In the genomic region with DNA sequence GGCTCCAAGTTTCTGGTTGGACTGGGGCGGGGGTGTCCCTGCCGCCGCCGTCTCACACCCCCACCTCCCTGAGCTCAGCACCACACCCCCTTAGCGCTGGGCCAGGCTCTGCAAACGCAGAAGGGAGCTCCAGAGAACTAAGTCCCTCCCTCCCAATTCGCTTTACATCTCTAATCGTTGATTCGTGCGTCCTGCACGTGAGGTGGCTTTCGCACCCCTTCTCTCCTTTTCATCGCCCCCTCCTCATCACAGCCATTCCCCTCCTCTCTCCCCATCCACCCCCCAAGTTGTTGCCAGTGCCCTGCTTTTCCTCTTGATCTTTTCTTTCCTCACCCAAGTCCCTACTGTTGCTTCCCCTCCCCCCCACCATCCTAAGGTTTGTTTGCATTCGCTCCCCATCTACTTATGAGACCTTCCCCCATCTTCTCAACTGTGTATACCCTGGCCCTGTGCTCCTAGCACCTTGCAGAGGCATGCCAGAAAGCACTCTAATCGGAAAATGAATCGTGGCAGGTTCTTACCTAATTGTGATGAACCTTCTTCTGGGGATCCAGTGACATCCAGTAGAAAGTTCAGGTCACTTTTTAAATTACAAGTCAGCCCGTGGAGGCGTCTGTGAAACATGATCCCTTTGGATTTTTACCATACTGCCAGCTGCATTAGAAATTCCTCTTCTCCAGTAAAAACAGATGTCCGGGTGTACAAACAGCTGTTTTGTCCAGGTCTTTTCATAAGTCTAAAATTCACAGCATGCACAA, we compare ENCODE assay signal across 8 cellular contexts. TPM values are rescaled to one million over a fixed set of nuclear protein-coding genes. Genes with fewer than 3 reads are reported as not detected.
DNase-seq lines count a peak whose midpoint lies in the region; ATAC-seq and TF ChIP-seq lines count a peak whose summit lies in the region.

No MANE protein-coding gene starts in this region.

- H3K27me3 ChIP-seq in prostate gland (replicated peaks; ENCODE audit: insufficient read depth), result no peaks in the 10 kb centered on the region

- intact Hi-C loops in activated CD4-positive, alpha-beta T cell treated with anti-CD3 and anti-CD28 coated beads for 36 hours (cut with DNase I, micrococcal nuclease), result loop anchor here (1.0 to 5.0 kb wide), 19 partner anchors 53 to 1411 kb away; partner anchors contain the start of genes SRSF7 (in 2 of the 2), CDC42EP3 (in 1 of the 2), CYP1B1 (in 1 of the 2) and DHX57 (in 1 of the 2)
- intact Hi-C loops in prostate gland (cut with DNase I), result loop anchor here (2.0 to 10.0 kb wide), 3 partner anchors 89 to 220 kb away; no protein-coding TSS in a partner anchor

- peaks cover 5% of the 10 kb centered on the region for H3K36me3 Mint-ChIP-seq in activated CD4-positive, alpha-beta T cell treated with anti-CD3 and anti-CD28 coated beads for 36 hours (ENCODE audit: low read depth)

- H3K4me3 Mint-ChIP-seq in activated CD4-positive, alpha-beta T cell treated with anti-CD3 and anti-CD28 coated beads for 36 hours, result peak overlapping the region; percentile 75

- peak overlapping the region; percentile 77 for H3K27ac Mint-ChIP-seq in activated CD4-positive, alpha-beta T cell treated with anti-CD3 and anti-CD28 coated beads for 36 hours

- H3K27ac ChIP-seq in prostate gland, result peak overlapping the region; percentile 95 to 99

- POLR2A ChIA-PET in activated CD4-positive, alpha-beta T cell treated with anti-CD3 and anti-CD28 coated beads for 36 hours (lab: Charles Lee), result interaction anchor here (0.5 to 1.0 kb wide), 4 partner anchors 97 to 369 kb away, joined by 3 to 5 read pairs (median 3); no protein-coding TSS in a partner anchor

- peaks cover 70% of the 10 kb centered on the region for H3K4me1 Mint-ChIP-seq in activated CD4-positive, alpha-beta T cell treated with anti-CD3 and anti-CD28 coated beads for 36 hours

- peak; percentile 74 for ATAC-seq in activated CD4-positive, alpha-beta T cell treated with anti-CD3 and anti-CD28 coated beads for 36 hours
- ATAC-seq in GM18498 (IDR thresholded peaks at IDR 0.05; ENCODE audit: unreplicated experiment) (no peak), GM19452 (IDR thresholded peaks at IDR 0.05; ENCODE audit: unreplicated experiment) (no peak)

- H3K27me3 Mint-ChIP-seq in activated CD4-positive, alpha-beta T cell treated with anti-CD3 and anti-CD28 coated beads for 36 hours, result no peaks in the 10 kb centered on the region

- CTCF ChIA-PET in activated CD4-positive, alpha-beta T cell treated with anti-CD3 and anti-CD28 coated beads for 36 hours (lab: Charles Lee), result interaction anchor here (1.0 to 1.2 kb wide), 2 partner anchors 87 to 131 kb away, joined by 5 to 7 read pairs; no protein-coding TSS in a partner anchor

- no peak for TF ChIP-seq POLR2A in NB4 (IDR thresholded peaks at IDR 0.05; ENCODE audit: extremely low read depth, insufficient read length)
- no peak for TF ChIP-seq POLR2A in prostate gland (IDR thresholded peaks at IDR 0.05)

- no peaks in the 10 kb centered on the region for H3K36me3 ChIP-seq in prostate gland

- H3K9me3 ChIP-seq in prostate gland, result no peaks in the 10 kb centered on the region

- under 1% methylated on average over 19 of the region's 19 CpGs for WGBS in prostate gland

- DNase-seq in activated CD4-positive, alpha-beta T cell treated with anti-CD3 and anti-CD28 coated beads for 36 hours, result no peak
- DNase-seq in activated CD4-positive, alpha-beta T cell treated with anti-CD3 and anti-CD28 coated beads, Interleukin-2, amount 50 U/mL, for 4 hours, result no peak
- no peak for DNase-seq in NB4 (ENCODE audit: low read depth)
- DNase-seq in foreskin fibroblast, result peak; percentile 66 to 87
- DNase-seq in prostate gland (ENCODE audit: low spot score), result no peak

- H3K4me3 ChIP-seq in NB4 (ENCODE audit: low read depth, low read length) (peak overlapping the region; percentile 67), WI38 (ENCODE audit: low read depth, low read length) (peak overlapping the region; percentile 95), foreskin fibroblast (ENCODE audit: low read depth in 1 of 2, low read length in 2 of 2) (peak overlapping the region; percentile 77 to 87), prostate gland (peak overlapping the region; percentile 87 to 99)

- H3K4me1 ChIP-seq in prostate gland (replicated peaks), result no peaks in the 10 kb centered on the region

- TF ChIP-seq CTCF in NB4 (IDR thresholded peaks at IDR 0.05; ENCODE audit: low read depth, low read length), result no peak
- no peak for TF ChIP-seq CTCF in WI38 (IDR thresholded peaks at IDR 0.05; ENCODE audit: low read depth, low read length)
- no peak for TF ChIP-seq CTCF in foreskin fibroblast (IDR thresholded peaks at IDR 0.05; ENCODE audit: low read depth, low read length)
- TF ChIP-seq CTCF in prostate gland (IDR thresholded peaks at IDR 0.05), result no peak

- H3K9me3 Mint-ChIP-seq in activated CD4-positive, alpha-beta T cell treated with anti-CD3 and anti-CD28 coated beads for 36 hours (ENCODE audit: low read depth), result no peaks in the 10 kb centered on the region

RNA-seq across cellular contexts. Expression of gene ATL2, which starts 0.6 kb away (rescaled TPM):
- 10 to 100 TPM; 29.9 to 50.3 TPM for total RNA-seq in activated CD4-positive, alpha-beta T cell treated with anti-CD3 and anti-CD28 coated beads for 36 hours
- total RNA-seq in prostate gland, result 10 to 100 TPM; 70.9 to 88.7 TPM

Comparison
In these comparisons a context has a peak if more than half of its experiments do, and no peak if none do; other contexts are left out.
1. DNase-seq: peak in foreskin fibroblast (2 of 2); none in activated CD4-positive, alpha-beta T cell treated with anti-CD3 and anti-CD28 coated beads for 36 hours (single experiment), activated CD4-positive, alpha-beta T cell treated with anti-CD3 and anti-CD28 coated beads, Interleukin-2, amount 50 U/mL, for 4 hours (0 of 2), NB4 (single experiment) and prostate gland (single experiment).
2. Peak in every context shown above with its lines, with median percentiles within 50 percentile points of each other: H3K4me3 ChIP-seq.